ENCODE assay signal across 10 cellular contexts in the genomic region with DNA sequence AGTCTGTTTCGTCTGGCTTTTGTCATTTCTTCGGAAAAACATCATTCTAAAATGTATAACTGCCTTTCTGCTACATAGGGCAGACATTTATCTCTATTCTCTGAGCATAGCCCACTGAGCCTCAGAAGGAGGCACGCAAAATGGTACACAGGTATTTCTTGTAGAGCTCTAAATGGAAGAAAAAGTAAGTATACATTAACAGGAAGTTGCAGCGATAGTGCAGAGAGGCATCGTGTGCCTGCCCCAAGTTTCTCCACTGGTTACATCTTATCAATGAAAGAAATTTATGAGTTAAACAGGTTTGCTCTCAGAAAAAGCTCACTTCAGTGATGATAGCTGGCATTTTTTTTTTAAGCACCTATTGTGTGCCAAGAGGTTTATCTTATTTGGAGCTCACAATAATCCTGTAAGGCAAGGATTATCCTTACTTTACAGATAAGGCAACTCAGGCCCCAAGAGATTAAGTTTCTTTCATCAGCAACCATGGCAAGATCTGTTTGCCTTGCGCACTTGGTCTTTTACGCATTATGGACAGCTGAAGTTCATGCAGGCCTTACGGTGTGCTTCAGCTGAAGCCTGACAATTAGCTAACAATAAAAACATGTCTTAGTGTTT. TPM values are rescaled to one million over a fixed set of nuclear protein-coding genes. Genes with fewer than 3 reads are reported as not detected.
A peak's percentile ranks its signal among the peaks of the same experiment; 100 is the strongest.
DNase-seq lines count a peak whose midpoint lies in the region; ATAC-seq and TF ChIP-seq lines count a peak whose summit lies in the region.
"Had no signal": no experiment of that assay in that cellular context is flagged by ENCODE, and none has a peak within 500 bp of the region (broad histone marks: within the 10 kb centered on the region; RNA-seq: fewer than 3 reads in every experiment).

No MANE protein-coding gene starts in this region.

- H3K36me3 Mint-ChIP-seq in activated T-helper 1 cell treated with anti-CD3 and anti-CD28 coated beads, Interleukin-12 subunit alpha, Interleukin-12 subunit beta, Interleukin-2, Interleukin-4 antibody, amounts not matched to agents 30 ng/mL and 10 ng/mL and 1 ng/mL, durations not matched to agents 14 hours and 24 hours and 36 hours (ENCODE audit: low read depth): peaks cover under 1% of the 10 kb centered on the region
- H3K36me3 Mint-ChIP-seq in naive B cell: peaks cover 0 to 14% of the 10 kb centered on the region in 2 donors

- peaks cover 5% of the 10 kb centered on the region for H3K9me3 Mint-ChIP-seq in activated T-helper 1 cell treated with anti-CD3 and anti-CD28 coated beads, Interleukin-12 subunit alpha, Interleukin-12 subunit beta, Interleukin-2, Interleukin-4 antibody, amounts not matched to agents 30 ng/mL and 10 ng/mL and 1 ng/mL, durations not matched to agents 14 hours and 24 hours and 36 hours
- H3K9me3 Mint-ChIP-seq in naive B cell: peaks cover 0 to 16% (median 7%) of the 10 kb centered on the region in 7 donors

- H3K4me3 ChIP-seq in BLaER1 (peak overlapping the region; percentile 75), HL-60 (replicated peaks; ENCODE audit: insufficient read depth, low read length) (no peak overlapping the region)

- H3K27me3 Mint-ChIP-seq in activated T-helper 1 cell treated with anti-CD3 and anti-CD28 coated beads, Interleukin-12 subunit alpha, Interleukin-12 subunit beta, Interleukin-2, Interleukin-4 antibody, amounts not matched to agents 30 ng/mL and 10 ng/mL and 1 ng/mL, durations not matched to agents 14 hours and 24 hours and 36 hours (ENCODE audit: insufficient read depth): peaks cover 15% of the 10 kb centered on the region
- H3K27me3 Mint-ChIP-seq in naive B cell: peaks cover 38 to 41% (median 38%) of the 10 kb centered on the region in 3 donors

- no peak for TF ChIP-seq CTCF in HL-60 (IDR thresholded peaks at IDR 0.05; ENCODE audit: insufficient read depth, low read length)

- H3K27ac ChIP-seq in BLaER1 (peak overlapping the region; percentile 89), HL-60 (replicated peaks) (peak overlapping the region; percentile 97)

- ATAC-seq in naive B cell (ENCODE audit: low read depth in 2 of 2) (no peak), GM19035 (IDR thresholded peaks at IDR 0.05; ENCODE audit: unreplicated experiment) (no peak), HG02610 (IDR thresholded peaks at IDR 0.05; ENCODE audit: unreplicated experiment) (no peak)

- H3K9ac ChIP-seq in BLaER1: peak overlapping the region; percentile 91

- peak overlapping the region; percentile 11 for H3K27ac Mint-ChIP-seq in activated T-helper 1 cell treated with anti-CD3 and anti-CD28 coated beads, Interleukin-12 subunit alpha, Interleukin-12 subunit beta, Interleukin-2, Interleukin-4 antibody, amounts not matched to agents 30 ng/mL and 10 ng/mL and 1 ng/mL, durations not matched to agents 14 hours and 24 hours and 36 hours
- no peak overlapping the region for H3K27ac Mint-ChIP-seq in naive B cell

- H3K27me3 ChIP-seq in BLaER1 (no peaks in the 10 kb centered on the region), HL-60 (ENCODE audit: insufficient read depth, poor library complexity, severe bottlenecking) (no peaks in the 10 kb centered on the region)

- H3K4me3 Mint-ChIP-seq in activated T-helper 1 cell treated with anti-CD3 and anti-CD28 coated beads, Interleukin-12 subunit alpha, Interleukin-12 subunit beta, Interleukin-2, Interleukin-4 antibody, amounts not matched to agents 30 ng/mL and 10 ng/mL and 1 ng/mL, durations not matched to agents 14 hours and 24 hours and 36 hours: peak overlapping the region; percentile 91
- H3K4me3 Mint-ChIP-seq in naive B cell: peak overlapping the region in 6 of 8 donors; percentile 89 to 98 (median 96)

- peak overlapping the region; percentile 84 for H3K4me2 ChIP-seq in BLaER1

- no peaks in the 10 kb centered on the region for H3K36me3 ChIP-seq in BLaER1

- H4K20me1 ChIP-seq in BLaER1: no peaks in the 10 kb centered on the region

- peaks cover 32% of the 10 kb centered on the region for H3K4me1 Mint-ChIP-seq in activated T-helper 1 cell treated with anti-CD3 and anti-CD28 coated beads, Interleukin-12 subunit alpha, Interleukin-12 subunit beta, Interleukin-2, Interleukin-4 antibody, amounts not matched to agents 30 ng/mL and 10 ng/mL and 1 ng/mL, durations not matched to agents 14 hours and 24 hours and 36 hours (ENCODE audit: low read depth)
- H3K4me1 Mint-ChIP-seq in naive B cell: peaks cover 11 to 33% (median 22%) of the 10 kb centered on the region in 3 donors

- peaks cover 11% of the 10 kb centered on the region for H3K9me3 ChIP-seq in BLaER1

- peak in 1 of 2 experiments; percentile 42 for DNase-seq in HL-60 (ENCODE audit: low read depth in 1 of 2, low spot score in 1 of 2)
- no peak for DNase-seq in activated T-helper 1 cell treated with anti-CD3 and anti-CD28 coated beads, Interleukin-12 subunit alpha, Interleukin-12 subunit beta, Interleukin-2, Interleukin-4 antibody, amounts not matched to agents 30 ng/mL and 10 ng/mL and 1 ng/mL, durations not matched to agents 14 hours and 24 hours and 36 hours (ENCODE audit: low spot score)
- no peak for DNase-seq in naive B cell
- no peak for DNase-seq in kidney glomerular epithelial cell (lab: John Stamatoyannopoulos, UW)
- DNase-seq in nucleus accumbens (lab: John Stamatoyannopoulos, UW): no peak
- DNase-seq: NCI-H2107, T-helper 9 cell had no signal

- intact Hi-C loops in activated T-helper 1 cell treated with anti-CD3 and anti-CD28 coated beads, Interleukin-12 subunit alpha, Interleukin-12 subunit beta, Interleukin-2, Interleukin-4 antibody, amounts not matched to agents 30 ng/mL and 10 ng/mL and 1 ng/mL, durations not matched to agents 14 hours and 24 hours and 36 hours (cut with micrococcal nuclease): loop anchor here (2.0 to 10.0 kb wide), 4 partner anchors 45 to 441 kb away; partner anchors contain the start of genes FNDC3A and MED4

- peaks cover 43% of the 10 kb centered on the region for H3K4me1 ChIP-seq in BLaER1

RNA-seq across cellular contexts. Expression of gene RCBTB2, which starts 1.2 kb away (rescaled TPM):
- 1.7 and 2.0 TPM in 2 replicates for total RNA-seq in activated T-helper 1 cell treated with anti-CD3 and anti-CD28 coated beads, Interleukin-12 subunit alpha, Interleukin-12 subunit beta, Interleukin-2, Interleukin-4 antibody, amounts not matched to agents 30 ng/mL and 10 ng/mL and 1 ng/mL, durations not matched to agents 14 hours and 24 hours and 36 hours
- polyA plus RNA-seq in naive B cell (ENCODE audit: low read depth in 6 of 6): 1 to 10 TPM in 5 of 6 donors, not detected in 1; 2.0 to 4.2 (median 2.1) TPM
